2 cellular contexts compared by ENCODE assay signal in genomic region chr2:20089715-20090464, GRCh38.
TF ChIP-seq lines count a peak whose summit lies in the region.

No MANE protein-coding gene starts in this region.

TF ChIP-seq in IMR-90, 13 proteins besides CTCF, POLR2A, EP300 and RAD21:
- TF ChIP-seq MAFK (IDR thresholded peaks at IDR 0.05; ENCODE audit: low read depth, low read length) (no peak), RFX5 (IDR thresholded peaks at IDR 0.05; ENCODE audit: low read depth, low read length) (no peak), MAZ (IDR thresholded peaks at IDR 0.05; ENCODE audit: borderline replicate concordance, low read depth, low read length) (no peak), CHD1 (IDR thresholded peaks at IDR 0.05; ENCODE audit: low read depth, low read length) (no peak), ELK1 (IDR thresholded peaks at IDR 0.05; ENCODE audit: borderline replicate concordance, low read depth, low read length) (no peak), FOS (IDR thresholded peaks at IDR 0.05; ENCODE audit: low read depth, low read length) (no peak), BHLHE40 (IDR thresholded peaks at IDR 0.05; ENCODE audit: low read depth, low read length) (no peak)
- TF ChIP-seq, protein P1, sequence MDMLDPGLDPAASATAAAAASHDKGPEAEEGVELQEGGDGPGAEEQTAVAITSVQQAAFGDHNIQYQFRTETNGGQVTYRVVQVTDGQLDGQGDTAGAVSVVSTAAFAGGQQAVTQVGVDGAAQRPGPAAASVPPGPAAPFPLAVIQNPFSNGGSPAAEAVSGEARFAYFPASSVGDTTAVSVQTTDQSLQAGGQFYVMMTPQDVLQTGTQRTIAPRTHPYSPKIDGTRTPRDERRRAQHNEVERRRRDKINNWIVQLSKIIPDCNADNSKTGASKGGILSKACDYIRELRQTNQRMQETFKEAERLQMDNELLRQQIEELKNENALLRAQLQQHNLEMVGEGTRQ (IDR thresholded peaks at IDR 0.05; ENCODE audit: low read depth, low read length), result no peak

TF ChIP-seq in K562, 482 proteins besides CTCF, POLR2A, EP300 and RAD21:
- peak; percentile 37; the same call in 1 of the 2 replicates for TF ChIP-seq KLF16 (IDR thresholded peaks at IDR 0.05)
- TF ChIP-seq ZNF785 (CRISPR knock-in tag; IDR thresholded peaks at IDR 0.05), result no peak
- TF ChIP-seq HNRNPL (IDR thresholded peaks at IDR 0.05; ENCODE audit: low read depth, low read length), result no peak
- peak; percentile 63; the same call in 1 of the 2 replicates for TF ChIP-seq ZBTB33 (CRISPR knock-in tag; IDR thresholded peaks at IDR 0.05)
- TF ChIP-seq PBX2 (CRISPR knock-in tag; IDR thresholded peaks at IDR 0.05; ENCODE audit: low read depth), result no peak
- peak; percentile 76 for TF ChIP-seq PBX2 (tag; conservative IDR thresholded peaks at IDR 0.05; ENCODE audit: low read depth)
- peak; percentile 47; the same call in 1 of the 2 replicates for TF ChIP-seq DPF2 (IDR thresholded peaks at IDR 0.05)
- no peak for TF ChIP-seq ZSCAN29 (IDR thresholded peaks at IDR 0.05)
- peak; percentile 49; the same call in 1 of the 2 replicates for TF ChIP-seq FOSL1 (tag; conservative IDR thresholded peaks at IDR 0.05)
- TF ChIP-seq, protein P2, sequence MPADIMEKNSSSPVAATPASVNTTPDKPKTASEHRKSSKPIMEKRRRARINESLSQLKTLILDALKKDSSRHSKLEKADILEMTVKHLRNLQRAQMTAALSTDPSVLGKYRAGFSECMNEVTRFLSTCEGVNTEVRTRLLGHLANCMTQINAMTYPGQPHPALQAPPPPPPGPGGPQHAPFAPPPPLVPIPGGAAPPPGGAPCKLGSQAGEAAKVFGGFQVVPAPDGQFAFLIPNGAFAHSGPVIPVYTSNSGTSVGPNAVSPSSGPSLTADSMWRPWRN (IDR thresholded peaks at IDR 0.05; ENCODE audit: low read depth), result peak; percentile 63; the same call in 1 of the 2 replicates
- no peak for TF ChIP-seq ZNF197 (CRISPR knock-in tag; IDR thresholded peaks at IDR 0.05; ENCODE audit: low read depth)
- TF ChIP-seq SOX6 (IDR thresholded peaks at IDR 0.05), result peak; percentile 75; the same call in 1 of the 2 replicates
- TF ChIP-seq ZNF766 (CRISPR knock-in tag; conservative IDR thresholded peaks at IDR 0.05), result 0 out of 2 replicates have a peak, but pooled peaks have one; percentile 19
- 0 out of 2 replicates have a peak, but pooled peaks have one; percentile 30 for TF ChIP-seq ZNF583 (CRISPR knock-in tag; IDR thresholded peaks at IDR 0.05)
- TF ChIP-seq HDAC2 (IDR thresholded peaks at IDR 0.05), result 0 out of 2 replicates have a peak, but pooled peaks have one; percentile 35
- peak in 1 of 2 experiments; percentile 85; a peak in 2 of 4 replicates for TF ChIP-seq RCOR1 (IDR thresholded peaks at IDR 0.05; ENCODE audit: borderline replicate concordance in 1 of 2, low read depth in 2 of 2, low read length in 2 of 2)
- TF ChIP-seq OTX1 (CRISPR knock-in tag; IDR thresholded peaks at IDR 0.05), result peak; percentile 80; the same call in 1 of the 2 replicates
- TF ChIP-seq NUFIP1 (IDR thresholded peaks at IDR 0.05; ENCODE audit: partially characterized antibody), result no peak
- peak; percentile 62; the same call in 1 of the 2 replicates for TF ChIP-seq ELF2 (CRISPR knock-in tag; IDR thresholded peaks at IDR 0.05)
- peak; percentile 78 for TF ChIP-seq ARID1B (IDR thresholded peaks at IDR 0.05)
- TF ChIP-seq MEF2A (IDR thresholded peaks at IDR 0.05; ENCODE audit: control insufficient read depth, low read depth, low read length), result no peak
- no peak for TF ChIP-seq HDAC6 (IDR thresholded peaks at IDR 0.05; ENCODE audit: low read depth, low read length)
- TF ChIP-seq ZBTB17 (CRISPR knock-in tag; IDR thresholded peaks at IDR 0.05), result peak; percentile 42; the same call in 1 of the 2 replicates
- peak; percentile 82 for TF ChIP-seq CCNT2 (IDR thresholded peaks at IDR 0.05; ENCODE audit: borderline replicate concordance, extremely low read depth, insufficient read length, low read depth, low read length)
- TF ChIP-seq KLF6 (CRISPR knock-in tag; IDR thresholded peaks at IDR 0.05; ENCODE audit: borderline replicate concordance), result peak; percentile 43; the same call in 1 of the 2 replicates
- TF ChIP-seq CC2D1A (IDR thresholded peaks at IDR 0.05), result no peak
- TF ChIP-seq ZBTB9 (CRISPR knock-in tag; IDR thresholded peaks at IDR 0.05), result 0 out of 2 replicates have a peak, but pooled peaks have one; percentile 56
- TF ChIP-seq SPI1 (IDR thresholded peaks at IDR 0.05; ENCODE audit: borderline replicate concordance, low read depth, low read length), result no peak
- no peak for TF ChIP-seq ELK1 (CRISPR knock-in tag; IDR thresholded peaks at IDR 0.05)
- TF ChIP-seq CXXC5 (CRISPR knock-in tag; IDR thresholded peaks at IDR 0.05), result peak; percentile 72
- 0 out of 4 replicates have a peak, but pooled peaks of 1 of the 2 experiments have one; percentile 43 for TF ChIP-seq MAZ (CRISPR knock-in tag; conservative IDR thresholded peaks at IDR 0.05 in 1 of 2, IDR thresholded peaks at IDR 0.05 in 1 of 2)
- TF ChIP-seq ELF4 (CRISPR knock-in tag; IDR thresholded peaks at IDR 0.05), result peak; percentile 87
- TF ChIP-seq PML (IDR thresholded peaks at IDR 0.05; ENCODE audit: low read length), result peak; percentile 58; the same call in 1 of the 2 replicates
- TF ChIP-seq FOXA3 (CRISPR knock-in tag; conservative IDR thresholded peaks at IDR 0.05 in 1 of 2, IDR thresholded peaks at IDR 0.05 in 1 of 2), result peak in 1 of 2 experiments; percentile 31; a peak in 1 of 4 replicates
- TF ChIP-seq CBFA2T2 (conservative IDR thresholded peaks at IDR 0.05), result 0 out of 2 replicates have a peak, but pooled peaks have one; percentile 23
- TF ChIP-seq ZNF239 (CRISPR knock-in tag; IDR thresholded peaks at IDR 0.05), result 0 out of 2 replicates have a peak, but pooled peaks have one; percentile 41
- no peak for TF ChIP-seq NR2C1 (IDR thresholded peaks at IDR 0.05)
- TF ChIP-seq NR2C1 (tag; IDR thresholded peaks at IDR 0.05), result peak; percentile 33; the same call in 1 of the 2 replicates
- TF ChIP-seq TAL1 (IDR thresholded peaks at IDR 0.05), result peak; percentile 66
- TF ChIP-seq FOXM1 (IDR thresholded peaks at IDR 0.05; ENCODE audit: low read depth), result peak; percentile 44; the same call in 1 of the 2 replicates
- no peak for TF ChIP-seq FOXM1 (CRISPR knock-in tag; IDR thresholded peaks at IDR 0.05; ENCODE audit: low read depth)
- TF ChIP-seq TEAD4 (IDR thresholded peaks at IDR 0.05; ENCODE audit: low read length), result peak; percentile 77; the same call in 1 of the 2 replicates
- no peak for TF ChIP-seq TEAD4 (CRISPR knock-in tag; IDR thresholded peaks at IDR 0.05; ENCODE audit: borderline replicate concordance)
- no peak for TF ChIP-seq ETV1 (tag; conservative IDR thresholded peaks at IDR 0.05; ENCODE audit: low read depth)
- TF ChIP-seq MEIS2 (IDR thresholded peaks at IDR 0.05; ENCODE audit: partially characterized antibody), result peak; percentile 86
- TF ChIP-seq SMARCA4 (IDR thresholded peaks at IDR 0.05), result peak; percentile 51; the same call in 1 of the 2 replicates
- TF ChIP-seq MEF2D (tag; conservative IDR thresholded peaks at IDR 0.05; ENCODE audit: low read depth), result 0 out of 2 replicates have a peak, but pooled peaks have one; percentile 39
- peak; percentile 66; the same call in 1 of the 2 replicates for TF ChIP-seq SMARCE1 (IDR thresholded peaks at IDR 0.05)
- peak; percentile 57 for TF ChIP-seq HMGN3 (IDR thresholded peaks at IDR 0.05; ENCODE audit: borderline replicate concordance, extremely low read depth, insufficient read length, low read depth, low read length)
- peak; percentile 78 for TF ChIP-seq ZNF644 (tag; IDR thresholded peaks at IDR 0.05; ENCODE audit: low read depth)
- TF ChIP-seq TEAD1 (CRISPR knock-in tag; IDR thresholded peaks at IDR 0.05), result peak in 1 of 2 experiments; percentile 86; a peak in 2 of 4 replicates
- TF ChIP-seq SMAD3 (CRISPR knock-in tag; conservative IDR thresholded peaks at IDR 0.05), result peak; percentile 84
- peak; percentile 63 for TF ChIP-seq CBFA2T3 (IDR thresholded peaks at IDR 0.05)
- TF ChIP-seq MTA2 (IDR thresholded peaks at IDR 0.05; ENCODE audit: low read depth), result peak; percentile 55
- 0 out of 2 replicates have a peak, but pooled peaks have one; percentile 33 for TF ChIP-seq ESRRA (IDR thresholded peaks at IDR 0.05; ENCODE audit: borderline replicate concordance, low read depth)
